Comparison of ENCODE assay signal across 1 cellular context in genomic region chr9:35935261-35935660, GRCh38.
A peak's percentile ranks its signal among the peaks of the same experiment; 100 is the strongest.
TF ChIP-seq lines count a peak whose summit lies in the region.

No MANE protein-coding gene starts in this region.

TF ChIP-seq in IMR-90, 13 proteins besides CTCF, POLR2A, EP300 and RAD21:
- TF ChIP-seq RFX5 (IDR thresholded peaks at IDR 0.05; ENCODE audit: low read depth, low read length), result no peak
- no peak for TF ChIP-seq MAZ (IDR thresholded peaks at IDR 0.05; ENCODE audit: borderline replicate concordance, low read depth, low read length)
- TF ChIP-seq BHLHE40 (IDR thresholded peaks at IDR 0.05; ENCODE audit: low read depth, low read length), result no peak
- peak; percentile 44; the same call in 1 of the 2 replicates for TF ChIP-seq FOS (IDR thresholded peaks at IDR 0.05; ENCODE audit: low read depth, low read length)
- TF ChIP-seq USF2 (IDR thresholded peaks at IDR 0.05; ENCODE audit: low read depth, low read length), result no peak
- peak; percentile 19; the same call in 1 of the 2 replicates for TF ChIP-seq MAFK (IDR thresholded peaks at IDR 0.05; ENCODE audit: low read depth, low read length)
- no peak for TF ChIP-seq CHD1 (IDR thresholded peaks at IDR 0.05; ENCODE audit: low read depth, low read length)
- TF ChIP-seq NFE2L2 (IDR thresholded peaks at IDR 0.05; ENCODE audit: low read depth, low read length), result 0 out of 2 replicates have a peak, but pooled peaks have one; percentile 16
- TF ChIP-seq MXI1 (IDR thresholded peaks at IDR 0.05; ENCODE audit: borderline replicate concordance, low read depth, low read length), result no peak
- no peak for TF ChIP-seq SMC3 (IDR thresholded peaks at IDR 0.05; ENCODE audit: low read depth, low read length)
- peak; percentile 87 for TF ChIP-seq CEBPB (IDR thresholded peaks at IDR 0.05; ENCODE audit: low read depth, low read length)
- TF ChIP-seq RCOR1 (IDR thresholded peaks at IDR 0.05; ENCODE audit: insufficient replicate concordance, low read length), result no peak
- TF ChIP-seq ELK1 (IDR thresholded peaks at IDR 0.05; ENCODE audit: borderline replicate concordance, low read depth, low read length), result no peak
